ENCODE assay signal across 28 cellular contexts in the genomic region with DNA sequence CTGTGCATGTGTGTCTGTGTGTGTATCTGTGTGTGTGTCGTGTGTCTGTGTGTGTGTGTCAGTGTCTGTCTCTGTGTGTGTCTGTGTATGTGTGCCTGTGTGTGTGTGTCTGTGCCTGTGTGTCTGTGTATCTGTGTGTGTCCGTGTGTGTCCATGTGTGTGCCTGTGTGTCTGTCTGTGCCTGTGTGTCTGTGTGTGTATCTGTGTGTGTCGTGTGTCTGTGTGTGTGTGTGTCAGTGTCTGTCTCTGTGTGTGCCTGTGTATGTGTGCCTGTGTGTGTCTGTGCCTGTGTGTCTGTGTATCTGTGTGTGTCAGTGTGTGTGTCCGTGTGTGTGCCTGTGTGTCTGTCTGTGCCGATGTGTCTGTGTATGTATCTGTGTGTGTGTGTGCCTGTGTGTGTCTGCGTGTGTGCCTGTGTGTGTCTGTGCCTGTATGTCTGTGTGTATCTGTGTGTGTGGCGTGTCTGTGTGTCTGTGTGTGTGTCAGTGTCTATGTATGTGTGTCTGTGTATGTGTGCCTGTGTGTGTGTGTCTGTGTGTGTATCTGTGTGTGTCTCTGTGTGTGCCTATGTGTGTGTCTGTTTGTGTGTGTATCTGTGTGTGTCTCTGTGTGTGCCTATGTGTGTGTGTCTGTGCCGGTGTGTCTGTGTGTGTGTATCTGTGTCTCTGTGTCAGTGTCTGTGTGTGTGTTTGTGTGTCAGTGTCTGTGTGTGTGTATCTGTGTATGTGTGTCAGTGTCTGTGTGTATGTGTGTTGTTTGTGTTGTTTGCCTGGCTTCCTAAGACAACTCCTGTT. TPM values are rescaled to one million over a fixed set of nuclear protein-coding genes. Genes with fewer than 3 reads are reported as not detected.
"Had no signal": no experiment of that assay in that cellular context is flagged by ENCODE, and none has a peak within 500 bp of the region (broad histone marks: within the 10 kb centered on the region; RNA-seq: fewer than 3 reads in every experiment).

No MANE protein-coding gene starts in this region.

- H3K27me3 Mint-ChIP-seq: activated naive CD8-positive, alpha-beta T cell treated with anti-CD3 and anti-CD28 coated beads, Interleukin-2, amount 50 U/mL, for 24 hours had no signal

- H3K27ac Mint-ChIP-seq: activated naive CD4-positive, alpha-beta T cell treated with anti-CD3 and anti-CD28 coated beads for 36 hours; activated naive CD8-positive, alpha-beta T cell treated with anti-CD3 and anti-CD28 coated beads, Interleukin-2, amount 50 U/mL, for 24 hours; activated T-helper 2 cell treated with anti-CD3 and anti-CD28 coated beads, Interferon-gamma antibody, Interleukin-2, Interleukin-4, amounts not matched to agents 10 μg/mL and 5 μg/mL and 100 μg/mL, durations not matched to agents 14 hours and 24 hours and 36 hours; endodermal cell; natural killer cell; WTC11 had no signal

- H3K27ac ChIP-seq: ascending aorta, gastroesophageal sphincter, stomach, uterus had no signal

- H3K36me3 Mint-ChIP-seq: natural killer cell, WTC11 had no signal

- H3K36me3 ChIP-seq: ascending aorta, uterus had no signal

- H3K9me3 Mint-ChIP-seq: activated naive CD4-positive, alpha-beta T cell treated with anti-CD3 and anti-CD28 coated beads for 36 hours; activated naive CD8-positive, alpha-beta T cell treated with anti-CD3 and anti-CD28 coated beads, Interleukin-2, amount 50 U/mL, for 24 hours; activated T-helper 2 cell treated with anti-CD3 and anti-CD28 coated beads, Interferon-gamma antibody, Interleukin-2, Interleukin-4, amounts not matched to agents 10 μg/mL and 5 μg/mL and 100 μg/mL, durations not matched to agents 14 hours and 24 hours and 36 hours; endodermal cell; natural killer cell; WTC11 had no signal

- H3K27me3 ChIP-seq: ascending aorta, gastroesophageal sphincter, stomach, uterus had no signal

- H3K4me1 Mint-ChIP-seq: endodermal cell, natural killer cell, WTC11 had no signal

- DNase-seq: activated CD4-positive, alpha-beta T cell treated with anti-CD3 and anti-CD28 coated beads for 48 hours; activated naive CD4-positive, alpha-beta T cell treated with anti-CD3 and anti-CD28 coated beads for 36 hours; activated naive CD8-positive, alpha-beta T cell treated with anti-CD3 and anti-CD28 coated beads, Interleukin-2, amount 50 U/mL, for 24 hours; activated T-cell treated with anti-CD3 and anti-CD28 coated beads for 4 hours; dermis blood vessel endothelial cell; endodermal cell; mucosa of descending colon; natural killer cell; nucleus accumbens; right cardiac atrium; small intestine; stimulated activated CD4-positive, alpha-beta T cell treated with anti-CD3 and anti-CD28 coated beads, Interleukin-4, amount 100 ng/mL, for 4 hours; stomach; SW 1271; uterus had no signal

- ATAC-seq: activated naive CD8-positive, alpha-beta T cell treated with anti-CD3 and anti-CD28 coated beads, Interleukin-2, amount 50 U/mL, for 24 hours; gastroesophageal sphincter; left lobe of liver; mucosa of descending colon; natural killer cell; right cardiac atrium; WTC11 had no signal

- H3K4me3 Mint-ChIP-seq: activated naive CD4-positive, alpha-beta T cell treated with anti-CD3 and anti-CD28 coated beads for 36 hours; activated naive CD8-positive, alpha-beta T cell treated with anti-CD3 and anti-CD28 coated beads, Interleukin-2, amount 50 U/mL, for 24 hours; endodermal cell; natural killer cell; WTC11 had no signal

- H3K4me1 ChIP-seq: ascending aorta, uterus had no signal

- FAIRE-seq: islet of Langerhans, small intestine, TTC549 had no signal

- H3K4me3 ChIP-seq: ascending aorta, gastroesophageal sphincter, mucosa of descending colon, stomach, uterus had no signal

- H3K9me3 ChIP-seq: ascending aorta, gastroesophageal sphincter, mucosa of descending colon, stomach, uterus had no signal

RNA-seq across cellular contexts. Expression of a gene that starts 51.2 kb away (rescaled TPM):
- total RNA-seq: ascending aorta had no signal

RNA-seq across cellular contexts. Expression of a gene that starts 51.9 kb away (rescaled TPM):
- total RNA-seq: activated CD8-positive, alpha-beta memory T cell treated with anti-CD3 and anti-CD28 coated beads for 36 hours; activated naive CD4-positive, alpha-beta T cell treated with anti-CD3 and anti-CD28 coated beads for 36 hours; activated T-helper 2 cell treated with anti-CD3 and anti-CD28 coated beads, Interferon-gamma antibody, Interleukin-2, Interleukin-4, amounts not matched to agents 10 μg/mL and 5 μg/mL and 100 μg/mL, durations not matched to agents 14 hours and 24 hours and 36 hours; ascending aorta; chondrocyte; dermis blood vessel endothelial cell; gastroesophageal sphincter; left lobe of liver; lung microvascular endothelial cell; mucosa of descending colon; natural killer cell; posterior vena cava; right cardiac atrium; stomach; T-helper 2 cell treated with Interferon-gamma antibody and Interleukin-4, amounts not matched to agents 100 ng/mL and 5 ng/mL, for 36 hours; uterus had no signal
- polyA plus RNA-seq: right cardiac atrium, small intestine, stomach, thymus had no signal
